Comparison of ENCODE assay signal across 8 cellular contexts in the genomic region with DNA sequence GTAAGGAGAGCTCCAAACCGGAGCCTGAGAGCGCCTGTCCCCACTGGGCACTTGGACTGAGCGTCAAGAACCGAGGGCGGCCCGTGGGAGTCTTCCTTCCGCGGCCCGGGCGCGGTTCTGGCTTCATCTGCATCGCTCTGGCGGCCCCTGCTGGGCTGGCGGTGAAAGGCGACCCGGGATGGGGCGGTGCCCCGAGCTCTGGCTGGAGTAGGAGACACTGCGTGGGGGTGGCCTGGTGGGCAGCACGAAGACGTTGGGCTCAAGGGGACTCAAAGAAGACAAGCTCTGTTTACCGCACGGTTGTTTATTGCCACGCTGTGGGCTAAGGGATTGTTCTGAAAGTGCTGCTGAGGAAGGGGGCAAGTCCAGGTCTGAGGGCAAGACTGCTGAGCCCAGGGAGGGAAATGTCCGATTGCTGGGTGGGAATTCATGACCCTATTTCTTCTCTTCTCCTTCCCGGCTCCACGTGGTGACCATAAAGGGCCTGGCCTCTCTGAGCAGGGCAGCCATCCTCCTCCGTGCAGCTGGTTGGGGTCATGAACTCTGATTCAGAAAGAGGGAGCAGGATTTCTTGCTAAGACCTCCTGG. TPM values are rescaled to one million over a fixed set of nuclear protein-coding genes. Genes with fewer than 3 reads are reported as not detected.
DNase-seq lines count a peak whose midpoint lies in the region; ATAC-seq and TF ChIP-seq lines count a peak whose summit lies in the region.

No MANE protein-coding gene starts in this region.

- H3K4me3 ChIP-seq in HUES6 (ENCODE audit: low read depth, low read length) (0 out of 2 replicates have a peak overlapping the region, but pooled peaks have one; percentile 6), adipocyte (ENCODE audit: low read length) (peak overlapping the region; percentile 62), heart right ventricle (peak overlapping the region in 5 of 10 donors; percentile 2 to 23 (median 18)), uterus (no peak overlapping the region)

- H3K36me3 Mint-ChIP-seq in T-helper 1 cell treated with Interleukin-12 subunit alpha and Interleukin-12 subunit beta and Interleukin-4 antibody, amounts not matched to agents 30 μg/mL and 1 μg/mL, for 36 hours (ENCODE audit: low read depth), result no peaks in the 10 kb centered on the region

- no peak overlapping the region for H3K4me3 Mint-ChIP-seq in T-helper 1 cell treated with Interleukin-12 subunit alpha and Interleukin-12 subunit beta and Interleukin-4 antibody, amounts not matched to agents 30 μg/mL and 1 μg/mL, for 36 hours

- H3K4me1 ChIP-seq in HUES6 (ENCODE audit: control insufficient read depth, insufficient read depth, low read length) (peaks cover 5% of the 10 kb centered on the region), adipocyte (ENCODE audit: control insufficient read depth, insufficient read depth, low read length) (peaks cover 20% of the 10 kb centered on the region), heart right ventricle (peaks cover 15 to 55% (median 36%) of the 10 kb centered on the region in 9 donors), uterus (peaks cover 0 to 5% of the 10 kb centered on the region in 2 donors)

- no peak overlapping the region for H3K9ac ChIP-seq in HUES6 (ENCODE audit: low read length)
- H3K9ac ChIP-seq in adipocyte (ENCODE audit: low read length), result peak overlapping the region; percentile 86

- TF ChIP-seq CTCF in heart right ventricle (IDR thresholded peaks at IDR 0.05) (peak; percentile 83 to 99 (median 97)), uterus (IDR thresholded peaks at IDR 0.05) (peak; percentile 95 to 96 (median 96))

- peaks cover 19% of the 10 kb centered on the region for H3K4me1 Mint-ChIP-seq in T-helper 1 cell treated with Interleukin-12 subunit alpha and Interleukin-12 subunit beta and Interleukin-4 antibody, amounts not matched to agents 30 μg/mL and 1 μg/mL, for 36 hours (ENCODE audit: low read depth)

- H3K9me3 ChIP-seq in HUES6 (ENCODE audit: control insufficient read depth, insufficient read depth, low read depth, low read length), result peaks cover 17% of the 10 kb centered on the region
- H3K9me3 ChIP-seq in adipocyte (ENCODE audit: control insufficient read depth, low read length), result no peaks in the 10 kb centered on the region
- H3K9me3 ChIP-seq in heart right ventricle, result no peaks in the 10 kb centered on the region
- H3K9me3 ChIP-seq in uterus, result no peaks in the 10 kb centered on the region

- H3K36me3 ChIP-seq in HUES6 (ENCODE audit: control insufficient read depth, insufficient read depth, low read length) (no peaks in the 10 kb centered on the region), adipocyte (ENCODE audit: control insufficient read depth, insufficient read depth, low read length, severe bottlenecking) (no peaks in the 10 kb centered on the region), heart right ventricle (no peaks in the 10 kb centered on the region), uterus (no peaks in the 10 kb centered on the region)

- intact Hi-C loops in heart right ventricle (cut with DNase I), result loop anchor here (1.0 to 5.0 kb wide), 4 partner anchors 33 to 54 kb away; no protein-coding TSS in a partner anchor
- intact Hi-C loops in uterus (cut with DNase I; ENCODE audit: low total_unique reads), result loop anchor here (2.0 kb wide), 1 partner anchor 54 kb away; no protein-coding TSS in a partner anchor

- peak; percentile 86 for DNase-seq in AG08395 (ENCODE audit: low spot score)
- DNase-seq in adipocyte (ENCODE audit: low read depth), result peak; percentile 87
- DNase-seq in heart right ventricle, result peak; percentile 89 to 92
- DNase-seq in pulmonary artery endothelial cell (ENCODE audit: low read depth, low spot score), result peak; percentile 11
- peak; percentile 83 to 91 for DNase-seq in uterus

- H3K9me3 Mint-ChIP-seq in T-helper 1 cell treated with Interleukin-12 subunit alpha and Interleukin-12 subunit beta and Interleukin-4 antibody, amounts not matched to agents 30 μg/mL and 1 μg/mL, for 36 hours, result no peaks in the 10 kb centered on the region

- peaks cover 21% of the 10 kb centered on the region for H3K27me3 Mint-ChIP-seq in T-helper 1 cell treated with Interleukin-12 subunit alpha and Interleukin-12 subunit beta and Interleukin-4 antibody, amounts not matched to agents 30 μg/mL and 1 μg/mL, for 36 hours (ENCODE audit: low read depth)

- no peak overlapping the region for H3K27ac ChIP-seq in HUES6 (ENCODE audit: low read depth, low read length)
- peak overlapping the region; percentile 24 to 89 (median 75) for H3K27ac ChIP-seq in heart right ventricle
- peak overlapping the region; percentile 73 to 78 for H3K27ac ChIP-seq in uterus

- peak overlapping the region; percentile 11 for H3K27ac Mint-ChIP-seq in T-helper 1 cell treated with Interleukin-12 subunit alpha and Interleukin-12 subunit beta and Interleukin-4 antibody, amounts not matched to agents 30 μg/mL and 1 μg/mL, for 36 hours

- no peak for TF ChIP-seq POLR2A in uterus (IDR thresholded peaks at IDR 0.05)

- WGBS in heart right ventricle, 2 donors, result 7% methylated on average over 28 of the region's 28 CpGs

- H3K27me3 ChIP-seq in HUES6 (ENCODE audit: control insufficient read depth, insufficient read depth, low read length) (peaks cover 6% of the 10 kb centered on the region; the same call in 1 of the 2 replicates), adipocyte (replicated peaks; ENCODE audit: control insufficient read depth, insufficient read depth, low read length) (no peaks in the 10 kb centered on the region), heart right ventricle (no peaks in the 10 kb centered on the region), uterus (no peaks in the 10 kb centered on the region)

- ATAC-seq in GM18907 (IDR thresholded peaks at IDR 0.05; ENCODE audit: unreplicated experiment), result peak; percentile 84
- ATAC-seq in heart right ventricle, result peak; percentile 90 to 94 (median 94)

RNA-seq across cellular contexts. Expression of a gene that starts 29.8 kb away (rescaled TPM):
- total RNA-seq in heart right ventricle, result 10 to 100 TPM in 2 of 10 donors, 1 to 10 TPM in 8; 4.4 to 44.3 (median 9.1) TPM
- polyA plus RNA-seq in heart right ventricle, result 10 to 100 TPM in 1 of 2 donors, 1 to 10 TPM in 1; 5.6 to 10.4 TPM
- 25.9 and 29.0 TPM in 2 replicates for total RNA-seq in pulmonary artery endothelial cell
- total RNA-seq in uterus, result 10 to 100 TPM in 2 of 4 donors, 1 to 10 TPM in 2; 1.8 to 15.3 (median 9.0) TPM

RNA-seq across cellular contexts. Expression of a gene that starts 57.2 kb away (rescaled TPM):
- total RNA-seq in heart right ventricle (100 to 1,000 TPM; 210 to 369 (median 251) TPM), pulmonary artery endothelial cell (169 and 184 TPM in 2 replicates), uterus (100 to 1,000 TPM in 3 of 4 donors, 10 to 100 TPM in 1; 77.4 to 313 (median 215) TPM)
- 100 to 1,000 TPM; 117 to 190 TPM for polyA plus RNA-seq in heart right ventricle

Comparison
In these comparisons a context has a peak if more than half of its experiments do, and no peak if none do; other contexts are left out.
1. DNase-seq: peak in every context shown above with its lines; median percentile 90 in heart right ventricle; 87 in adipocyte; 87 in uterus; 86 in AG08395; 11 in pulmonary artery endothelial cell.
2. H3K4me3 ChIP-seq: peak in HUES6 (single experiment) and adipocyte (single experiment); none in uterus (0 of 2).